15 cellular contexts compared by ENCODE assay signal in the genomic region with DNA sequence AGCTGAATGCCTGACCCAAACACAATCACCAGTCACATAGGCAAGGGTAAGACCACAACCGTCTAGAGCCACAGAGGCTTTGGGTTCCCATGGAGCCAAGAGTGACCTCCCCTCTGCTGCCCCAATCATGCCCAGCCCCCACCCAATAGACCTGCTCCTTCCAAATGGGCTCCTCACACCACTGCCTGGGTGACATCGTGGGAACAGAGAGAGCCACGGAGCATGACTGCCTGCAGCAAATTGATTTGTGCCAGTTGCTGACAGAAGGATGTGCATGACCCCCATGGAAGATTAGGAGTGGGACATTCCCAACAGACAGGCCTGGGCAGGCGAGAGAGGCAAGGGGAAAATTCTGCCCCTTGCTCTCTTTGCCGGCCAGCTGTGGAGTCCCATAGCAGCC.
DNase-seq lines count a peak whose midpoint lies in the region; ATAC-seq and TF ChIP-seq lines count a peak whose summit lies in the region.
"Had no signal": no experiment of that assay in that cellular context is flagged by ENCODE, and none has a peak within 500 bp of the region (broad histone marks: within the 10 kb centered on the region; RNA-seq: fewer than 3 reads in every experiment).

No MANE protein-coding gene starts in this region.

- H3K4me3 ChIP-seq in BLaER1 = no peak overlapping the region
- H3K4me3 ChIP-seq in mesodermal cell (ENCODE audit: extremely low read depth, insufficient read depth, low read length, poor library complexity, severe bottlenecking) = no peak overlapping the region
- H3K4me3 ChIP-seq: PC-9 had no signal

- no peak overlapping the region for H3K18ac ChIP-seq in H9 (ENCODE audit: insufficient read length, low read depth, low read length)

- H3K36me3 ChIP-seq in BLaER1 (0 out of 2 replicates have a peak, but pooled peaks cover 8% of the 10 kb centered on the region), mesodermal cell (ENCODE audit: control insufficient read depth, insufficient read depth, low read length) (no peaks in the 10 kb centered on the region)

- no peak for TF ChIP-seq CTCF in H9 (conservative IDR thresholded peaks at IDR 0.05)

- H3K56ac ChIP-seq in H9 (ENCODE audit: insufficient read length, low read depth, low read length) = no peak overlapping the region

- no peak overlapping the region for H3T11ph ChIP-seq in H9 (ENCODE audit: low read length)

- peak overlapping the region; percentile 28 for H3K14ac ChIP-seq in H9 (ENCODE audit: insufficient read depth, low read length)

- H3K4me2 ChIP-seq in BLaER1 (peak overlapping the region; percentile 73), H9 (ENCODE audit: insufficient read depth, insufficient read length, low read length) (no peak overlapping the region)
- H3K4me2 ChIP-seq: PC-9 had no signal

- H2AK5ac ChIP-seq in H9 (ENCODE audit: insufficient read length, low read length) = no peak overlapping the region

- DNase-seq in H9 = no peak
- DNase-seq in ecto neural progenitor cell (ENCODE audit: low spot score) = peak; percentile 60
- DNase-seq in T-helper 2 cell treated with Interferon-gamma antibody and Interleukin-4, amounts not matched to agents 5 μg/mL and 100 μg/mL, for 36 hours (ENCODE audit: low spot score) = no peak
- DNase-seq in NCI-H345 treated with DMSO at 0.1 percent for 48 hours (lab: John Stamatoyannopoulos, UW; ENCODE audit: unreplicated experiment) = no peak
- DNase-seq in effector CD8-positive, alpha-beta T cell (lab: John Stamatoyannopoulos, UW) = no peak
- DNase-seq: CD8-positive, alpha-beta T cell; EL; H7; NCI-H1417; NCI-H1930; PC-9; Right ventricle myocardium superior had no signal

- no peak overlapping the region for H4K91ac ChIP-seq in H9 (ENCODE audit: insufficient read length, low read depth, low read length)

- no peaks in the 10 kb centered on the region for H3K23me2 ChIP-seq in H9 (ENCODE audit: insufficient read length, low read depth, low read length, poor library complexity, severe bottlenecking)

- H2BK120ac ChIP-seq in H9 (ENCODE audit: low read depth, low read length, poor library complexity, severe bottlenecking) = no peak overlapping the region

- H3K4me1 ChIP-seq in BLaER1 (peaks cover 47% of the 10 kb centered on the region), H9 (ENCODE audit: insufficient read depth, low read length) (no peaks in the 10 kb centered on the region), mesodermal cell (ENCODE audit: control insufficient read depth, insufficient read depth, low read length, poor library complexity, severe bottlenecking) (peaks cover 15% of the 10 kb centered on the region)

- no peaks in the 10 kb centered on the region; the same call in 1 of the 2 replicates for H3K27me3 Mint-ChIP-seq in H9 (ENCODE audit: low read depth)
- no peaks in the 10 kb centered on the region for H3K27me3 Mint-ChIP-seq in T-helper 2 cell treated with Interferon-gamma antibody and Interleukin-4, amounts not matched to agents 5 μg/mL and 100 μg/mL, for 36 hours (ENCODE audit: low read depth)

- H3K4me3 Mint-ChIP-seq in H9 = no peak overlapping the region
- H3K4me3 Mint-ChIP-seq in T-helper 2 cell treated with Interferon-gamma antibody and Interleukin-4, amounts not matched to agents 5 μg/mL and 100 μg/mL, for 36 hours = no peak overlapping the region
- H3K4me3 Mint-ChIP-seq: CD8-positive, alpha-beta T cell had no signal

- no peak overlapping the region for H2BK12ac ChIP-seq in H9 (ENCODE audit: insufficient read length, low read depth, low read length)

- ATAC-seq in HG03565 (IDR thresholded peaks at IDR 0.05; ENCODE audit: unreplicated experiment) = no peak
- ATAC-seq: CD8-positive, alpha-beta T cell had no signal

- H3K27ac ChIP-seq in BLaER1 (peak overlapping the region; percentile 62), H9 (ENCODE audit: insufficient read length, low read depth, low read length) (no peak overlapping the region), mesodermal cell (ENCODE audit: low read depth, low read length, severe bottlenecking) (peak overlapping the region; percentile 45)
- H3K27ac ChIP-seq: PC-9 had no signal

- H3K9ac ChIP-seq in BLaER1 (peak overlapping the region; percentile 47; the same call in 1 of the 2 replicates), H9 (ENCODE audit: extremely low read depth, insufficient read length, low read length) (no peak overlapping the region)

- H3K9me3 ChIP-seq in BLaER1 = 0 out of 2 replicates have a peak, but pooled peaks cover 5% of the 10 kb centered on the region
- H3K9me3 ChIP-seq in H9 (ENCODE audit: control insufficient read depth, low read depth, low read length) = no peaks in the 10 kb centered on the region
- no peaks in the 10 kb centered on the region for H3K9me3 ChIP-seq in mesodermal cell (ENCODE audit: control insufficient read depth, low read length)

- no peak overlapping the region for H4K8ac ChIP-seq in H9 (replicated peaks; ENCODE audit: insufficient read length, low read depth, low read length)

- no peak overlapping the region for H2BK15ac ChIP-seq in H9 (ENCODE audit: low read depth, low read length)

- H2BK20ac ChIP-seq in H9 (ENCODE audit: low read depth, low read length, poor library complexity, severe bottlenecking) = no peak overlapping the region

- H4K5ac ChIP-seq in H9 (ENCODE audit: insufficient read length, low read depth, low read length) = no peak overlapping the region

- WGBS in H9 (ENCODE audit: extremely low coverage, insufficient read length, low lambda C conversion rate) = no CpG with 5 or more reads among the region's 5 CpGs
- WGBS in mesodermal cell (ENCODE audit: insufficient coverage in 2 of 2), 2 experiments = 70 to 71% methylated on average over 4 to 5 of the region's 5 CpGs

- H3K4ac ChIP-seq in H9 (ENCODE audit: low read depth, low read length) = no peak overlapping the region

- no peaks in the 10 kb centered on the region; the same call in 1 of the 2 replicates for H4K20me1 ChIP-seq in BLaER1
- H4K20me1 ChIP-seq in H9 (ENCODE audit: control insufficient read depth, insufficient read depth, insufficient read length) = no peaks in the 10 kb centered on the region

- no peaks in the 10 kb centered on the region for H3K4me1 Mint-ChIP-seq in H9
- H3K4me1 Mint-ChIP-seq in T-helper 2 cell treated with Interferon-gamma antibody and Interleukin-4, amounts not matched to agents 5 μg/mL and 100 μg/mL, for 36 hours (ENCODE audit: low read depth) = no peaks in the 10 kb centered on the region

- H3K27me3 ChIP-seq in BLaER1 (no peaks in the 10 kb centered on the region), H9 (ENCODE audit: insufficient read depth, low read length) (no peaks in the 10 kb centered on the region)

- no peaks in the 10 kb centered on the region for H3K36me3 Mint-ChIP-seq in H9 (ENCODE audit: insufficient read depth in 1 of 3, low read depth in 3 of 3)
- no peaks in the 10 kb centered on the region for H3K36me3 Mint-ChIP-seq in T-helper 2 cell treated with Interferon-gamma antibody and Interleukin-4, amounts not matched to agents 5 μg/mL and 100 μg/mL, for 36 hours (ENCODE audit: low read depth)
- H3K36me3 Mint-ChIP-seq: CD8-positive, alpha-beta T cell had no signal

- H2AFZ ChIP-seq in H9 (ENCODE audit: low read length) = no peak overlapping the region
- H2AFZ ChIP-seq: PC-9 had no signal

- no peaks in the 10 kb centered on the region for H3K79me2 ChIP-seq in H9 (ENCODE audit: insufficient read depth, low read length)

- H3K79me1 ChIP-seq in H9 (ENCODE audit: insufficient read depth, low read depth, low read length, poor library complexity, severe bottlenecking) = no peaks in the 10 kb centered on the region

- H3K9me3 Mint-ChIP-seq in H9 = no peaks in the 10 kb centered on the region
- no peaks in the 10 kb centered on the region for H3K9me3 Mint-ChIP-seq in T-helper 2 cell treated with Interferon-gamma antibody and Interleukin-4, amounts not matched to agents 5 μg/mL and 100 μg/mL, for 36 hours
- H3K9me3 Mint-ChIP-seq: CD8-positive, alpha-beta T cell had no signal

- H3K27ac Mint-ChIP-seq in H9 = no peak overlapping the region; a peak in 1 of 7 replicates
- no peak overlapping the region for H3K27ac Mint-ChIP-seq in T-helper 2 cell treated with Interferon-gamma antibody and Interleukin-4, amounts not matched to agents 5 μg/mL and 100 μg/mL, for 36 hours
- H3K27ac Mint-ChIP-seq: CD8-positive, alpha-beta T cell had no signal

- no peak overlapping the region for H2BK5ac ChIP-seq in H9 (ENCODE audit: insufficient read length, low read length)

- no peak overlapping the region for H3K23ac ChIP-seq in H9 (ENCODE audit: insufficient read length, low read depth, low read length)
